Comparison of ENCODE assay signal across 1 cellular context in genomic region chr7:123054357-123055133, GRCh38.
TF ChIP-seq lines count a peak whose summit lies in the region.

No MANE protein-coding gene starts in this region.

TF ChIP-seq in H1, 55 proteins besides CTCF, POLR2A, EP300 and RAD21 (continued from another document):
- TF ChIP-seq CHD7 (IDR thresholded peaks at IDR 0.05; ENCODE audit: insufficient replicate concordance, low read length) (no peak), HDAC2 (IDR thresholded peaks at IDR 0.05; ENCODE audit: borderline replicate concordance in 1 of 2, low read depth in 2 of 2, low read length in 2 of 2) (no peak), KDM1A (IDR thresholded peaks at IDR 0.05; ENCODE audit: borderline replicate concordance, low read length) (no peak), EZH2 (IDR thresholded peaks at IDR 0.05; ENCODE audit: low read depth, low read length, severe bottlenecking) (no peak), SP4 (IDR thresholded peaks at IDR 0.05; ENCODE audit: low read length) (no peak), SIRT6 (IDR thresholded peaks at IDR 0.05; ENCODE audit: low read length) (no peak), KDM4A (IDR thresholded peaks at IDR 0.05; ENCODE audit: low read depth, low read length, severe bottlenecking) (no peak), TAF7 (optimal IDR thresholded peaks at IDR 0.05; ENCODE audit: borderline replicate concordance, low read depth, low read length) (no peak), E2F6 (IDR thresholded peaks at IDR 0.05) (no peak)
